ENCODE assay signal across 15 cellular contexts in the genomic region with DNA sequence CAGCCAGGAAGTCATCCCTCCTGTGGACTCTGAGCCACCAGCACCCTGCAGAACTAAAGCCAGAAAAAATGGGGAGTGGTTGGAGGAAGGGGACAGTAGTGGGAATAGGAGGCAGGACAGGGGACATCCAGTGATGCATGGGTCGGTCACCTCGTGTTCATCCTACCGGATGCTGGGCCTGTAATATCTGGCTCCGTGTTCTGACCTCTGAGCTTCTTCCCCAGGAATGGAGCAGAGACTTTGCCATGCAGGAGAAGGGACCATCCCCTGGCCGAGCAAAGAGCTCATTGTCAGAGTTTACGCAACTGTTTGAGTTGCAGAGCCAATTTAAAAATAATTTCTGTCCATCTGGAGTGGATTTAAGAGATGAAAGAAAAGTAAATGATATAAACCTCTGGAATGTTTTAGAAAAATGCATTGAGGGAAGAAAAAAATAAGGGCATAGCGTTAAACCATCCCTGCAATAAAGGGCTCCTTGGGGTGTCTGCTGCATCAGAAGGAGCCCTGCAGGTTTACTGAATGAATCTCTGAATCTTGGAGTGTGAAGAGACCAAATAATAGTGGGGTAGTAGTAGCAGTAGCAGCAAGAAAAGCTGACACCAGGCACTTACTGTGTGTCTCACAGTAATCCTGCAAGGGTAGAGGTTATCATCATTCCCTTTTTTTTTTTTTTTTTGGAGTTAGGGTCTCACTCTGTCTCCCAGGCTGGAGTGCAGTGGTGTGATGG.
DNase-seq lines count a peak whose midpoint lies in the region; ATAC-seq and TF ChIP-seq lines count a peak whose summit lies in the region.
"Had no signal": no experiment of that assay in that cellular context is flagged by ENCODE, and none has a peak within 500 bp of the region (broad histone marks: within the 10 kb centered on the region; RNA-seq: fewer than 3 reads in every experiment).

No MANE protein-coding gene starts in this region.

- CTCF ChIA-PET in Panc1 (lab: Charles Lee) = no interaction called here

- DNase-seq in CD4-positive, CD25-positive, alpha-beta regulatory T cell = no peak
- DNase-seq in Panc1 (ENCODE audit: low read depth, low spot score) (no peak), coronary artery (ENCODE audit: low spot score) (peak; percentile 68), sciatic nerve (ENCODE audit: low spot score) (peak; percentile 67), NCI-H774 (lab: John Stamatoyannopoulos, UW) (no peak), glutamatergic neuron (no peak)
- DNase-seq: midbrain; NCI-H1930; NK-92 treated with Interleukin-12 subunit alpha and Interleukin-12 subunit beta, amount 100 ng/mL, for 24 hours; stimulated activated CD4-positive, alpha-beta T cell treated with anti-CD3 and anti-CD28 coated beads, Interleukin-4, amount 100 ng/mL, for 1 hour; stomach; T-helper 2 cell had no signal

- peaks cover 74% of the 10 kb centered on the region for H3K36me3 ChIP-seq in CD4-positive, CD25-positive, alpha-beta regulatory T cell (ENCODE audit: control insufficient read depth, insufficient read depth, low read length)
- H3K36me3 ChIP-seq in Panc1 (ENCODE audit: control insufficient read depth, insufficient read depth, low read length) = peaks cover 50% of the 10 kb centered on the region

- H3K4me1 Mint-ChIP-seq in CD4-positive, CD25-positive, alpha-beta regulatory T cell = peaks cover 0 to 7% (median 2%) of the 10 kb centered on the region in 4 donors
- no peaks in the 10 kb centered on the region for H3K4me1 Mint-ChIP-seq in glutamatergic neuron (ENCODE audit: low read depth, unreplicated experiment)

- intact Hi-C loops in Panc1 (cut with micrococcal nuclease; ENCODE audit: unreplicated experiment) (no loop called here), sciatic nerve (cut with DNase I) (no loop called here)

- no peaks in the 10 kb centered on the region for H3K9me3 ChIP-seq in CD4-positive, CD25-positive, alpha-beta regulatory T cell (ENCODE audit: control insufficient read depth in 2 of 2, low read length in 2 of 2)
- no peaks in the 10 kb centered on the region for H3K9me3 ChIP-seq in Panc1 (ENCODE audit: control insufficient read depth, insufficient read depth, low read depth, low read length)
- H3K9me3 ChIP-seq: stomach had no signal

- ATAC-seq in CD4-positive, CD25-positive, alpha-beta regulatory T cell (ENCODE audit: low read depth in 2 of 2) = no peak
- no peak for ATAC-seq in Panc1
- peak; percentile 89 for ATAC-seq in sciatic nerve
- no peak for ATAC-seq in HG02970 (IDR thresholded peaks at IDR 0.05; ENCODE audit: low FRiP score, unreplicated experiment)
- no peak for ATAC-seq in GM18517 (IDR thresholded peaks at IDR 0.05; ENCODE audit: unreplicated experiment)
- ATAC-seq: activated naive CD4-positive, alpha-beta T cell treated with anti-CD3 and anti-CD28 coated beads, Interleukin-2, amount 50 U/mL, for 72 hours had no signal

- no peak overlapping the region for H3K27ac ChIP-seq in CD4-positive, CD25-positive, alpha-beta regulatory T cell (ENCODE audit: insufficient read depth, low read length, poor library complexity, severe bottlenecking)
- H3K27ac ChIP-seq in Panc1 (ENCODE audit: low read length) (peak overlapping the region; percentile 84), coronary artery (peak overlapping the region in 1 of 2 donors; percentile 79)

- no peak for TF ChIP-seq CTCF in Panc1 (IDR thresholded peaks at IDR 0.05)
- TF ChIP-seq CTCF in coronary artery (IDR thresholded peaks at IDR 0.05) = no peak
- TF ChIP-seq CTCF in glutamatergic neuron (IDR thresholded peaks at IDR 0.05; ENCODE audit: partially characterized antibody, unreplicated experiment) = no peak

- TSS peak; percentile 8 for BruUV-seq in Panc1 (replicated peaks; lab: Mats Ljungman, UMichigan)

- POLR2A ChIA-PET in Panc1 (lab: Charles Lee) = no interaction called here

- peak overlapping the region; percentile 11 to 63 (median 58) for H3K27ac Mint-ChIP-seq in CD4-positive, CD25-positive, alpha-beta regulatory T cell
- H3K27ac Mint-ChIP-seq in glutamatergic neuron (ENCODE audit: unreplicated experiment) = no peak overlapping the region

- H3K4me3 Mint-ChIP-seq in CD4-positive, CD25-positive, alpha-beta regulatory T cell = no peak overlapping the region
- H3K4me3 Mint-ChIP-seq in glutamatergic neuron (ENCODE audit: unreplicated experiment) = no peak overlapping the region

- H3K9me3 Mint-ChIP-seq in CD4-positive, CD25-positive, alpha-beta regulatory T cell = peaks cover 0 to 1% (median 0%) of the 10 kb centered on the region in 7 donors
- H3K9me3 Mint-ChIP-seq in glutamatergic neuron (ENCODE audit: unreplicated experiment) = no peaks in the 10 kb centered on the region
- H3K9me3 Mint-ChIP-seq: activated naive CD4-positive, alpha-beta T cell treated with anti-CD3 and anti-CD28 coated beads, Interleukin-2, amount 50 U/mL, for 72 hours had no signal

- no peak overlapping the region for H3K4me3 ChIP-seq in CD4-positive, CD25-positive, alpha-beta regulatory T cell (ENCODE audit: low read depth, low read length)
- H3K4me3 ChIP-seq in Panc1 (ENCODE audit: low read depth in 2 of 2, low read length in 2 of 2) (no peak overlapping the region), coronary artery (no peak overlapping the region)
- H3K4me3 ChIP-seq: stomach had no signal

- no peaks in the 10 kb centered on the region for H3K27me3 Mint-ChIP-seq in CD4-positive, CD25-positive, alpha-beta regulatory T cell
- no peaks in the 10 kb centered on the region for H3K27me3 Mint-ChIP-seq in glutamatergic neuron (ENCODE audit: unreplicated experiment)

- no peaks in the 10 kb centered on the region for H3K4me1 ChIP-seq in CD4-positive, CD25-positive, alpha-beta regulatory T cell (ENCODE audit: control insufficient read depth, insufficient read depth, low read length, poor library complexity, severe bottlenecking)
- peaks cover 91% of the 10 kb centered on the region for H3K4me1 ChIP-seq in Panc1 (ENCODE audit: control insufficient read depth, insufficient read depth, low read length)

- peaks cover 37% of the 10 kb centered on the region for H3K36me3 Mint-ChIP-seq in CD4-positive, CD25-positive, alpha-beta regulatory T cell
- H3K36me3 Mint-ChIP-seq in glutamatergic neuron (ENCODE audit: unreplicated experiment) = peaks cover 4% of the 10 kb centered on the region

- in situ Hi-C loops in Panc1 (cut with HindIII; ENCODE audit: low pct_unique_long_range_greater_than_20kb, low sequenced_read_pairs) = no loop called here

- no peaks in the 10 kb centered on the region for H3K27me3 ChIP-seq in CD4-positive, CD25-positive, alpha-beta regulatory T cell (ENCODE audit: control insufficient read depth, insufficient read depth, low read length)
- no peaks in the 10 kb centered on the region for H3K27me3 ChIP-seq in Panc1 (ENCODE audit: control insufficient read depth, insufficient read depth, low read length)
- H3K27me3 ChIP-seq: stomach had no signal

Comparison
In these comparisons a context has a peak if more than half of its experiments do, and no peak if none do; other contexts are left out.
1. DNase-seq: peak in coronary artery (single experiment) and sciatic nerve (single experiment); none in CD4-positive, CD25-positive, alpha-beta regulatory T cell (0 of 3), Panc1 (single experiment), NCI-H774 (single experiment) and glutamatergic neuron (single experiment).